In the genomic region with DNA sequence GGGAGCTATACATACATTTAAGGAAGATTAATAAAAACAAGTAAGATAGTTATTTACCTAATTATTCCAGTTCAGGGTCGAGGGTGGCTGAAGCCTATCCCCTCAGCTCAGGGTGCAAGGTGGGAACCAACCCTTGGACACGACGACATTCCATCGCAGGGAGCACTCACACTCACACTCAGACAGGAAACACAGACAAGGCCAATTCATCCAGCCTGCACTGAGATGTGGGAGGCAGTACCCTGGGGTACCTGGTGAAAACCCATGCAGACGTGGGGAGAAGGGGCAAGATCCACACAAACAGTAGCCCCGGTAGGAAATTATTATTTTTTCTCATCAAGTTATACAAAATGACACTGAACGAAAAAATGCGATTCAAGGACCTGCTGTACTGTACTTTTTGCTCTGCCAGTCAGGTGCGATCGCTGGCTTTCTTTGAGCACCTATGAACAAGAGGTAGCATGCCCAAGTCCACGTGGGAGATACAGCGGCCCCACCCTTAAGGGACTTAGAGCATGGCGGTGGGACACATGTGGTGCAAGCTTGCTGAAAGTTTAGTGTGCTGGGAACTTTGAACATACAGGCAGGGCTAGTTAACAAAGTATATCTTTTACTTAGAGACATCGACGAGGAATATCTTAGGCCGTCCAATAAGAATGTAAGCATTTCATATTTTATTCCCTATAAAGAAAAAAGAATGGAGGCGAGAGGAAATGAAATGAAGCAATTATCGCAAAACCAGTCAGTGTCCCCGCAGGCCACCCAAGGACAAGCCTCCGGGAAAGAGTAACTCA, we compare ENCODE assay signal across 8 cellular contexts. TPM values are rescaled to one million over a fixed set of nuclear protein-coding genes. Genes with fewer than 3 reads are reported as not detected.
DNase-seq lines count a peak whose midpoint lies in the region; ATAC-seq and TF ChIP-seq lines count a peak whose summit lies in the region.

No MANE protein-coding gene starts in this region.

- H3K36me3 ChIP-seq in DOHH2 (ENCODE audit: control insufficient read depth, low read length), result peaks cover 53% of the 10 kb centered on the region
- peaks cover 24% of the 10 kb centered on the region for H3K36me3 ChIP-seq in HUES6 (ENCODE audit: control insufficient read depth, insufficient read depth, low read length)
- H3K36me3 ChIP-seq in RWPE2 (ENCODE audit: low read depth), result peaks cover 25% of the 10 kb centered on the region
- peaks cover 0 to 18% of the 10 kb centered on the region in 2 donors for H3K36me3 ChIP-seq in ascending aorta

- peaks cover 79% of the 10 kb centered on the region for H3K79me2 ChIP-seq in DOHH2 (ENCODE audit: control insufficient read depth, low read length)

- TF ChIP-seq CTCF in DOHH2 (IDR thresholded peaks at IDR 0.05; ENCODE audit: low read depth, low read length, poor library complexity, severe bottlenecking) (no peak), RWPE2 (IDR thresholded peaks at IDR 0.05; ENCODE audit: poor library complexity, severe bottlenecking) (no peak), ascending aorta (IDR thresholded peaks at IDR 0.05) (no peak)

- H3K27ac Mint-ChIP-seq in immature natural killer cell, result peak overlapping the region; percentile 87 to 96 (median 95)

- H3K4me3 ChIP-seq in DOHH2 (ENCODE audit: low read length) (peak overlapping the region; percentile 82), HUES6 (ENCODE audit: low read depth, low read length) (peak overlapping the region; percentile 84), RWPE2 (ENCODE audit: severe bottlenecking) (peak overlapping the region; percentile 46), ascending aorta (peak overlapping the region; percentile 82 to 97)

- peaks cover 6% of the 10 kb centered on the region for H3F3A ChIP-seq in DOHH2 (ENCODE audit: control insufficient read depth, insufficient read depth)

- peak overlapping the region; percentile 87 for H3K9ac ChIP-seq in HUES6 (ENCODE audit: low read length)

- no peaks in the 10 kb centered on the region for H4K20me1 ChIP-seq in DOHH2 (ENCODE audit: control insufficient read depth, insufficient read depth, low read depth, low read length)

- H3K9me3 Mint-ChIP-seq in immature natural killer cell, result no peaks in the 10 kb centered on the region

- intact Hi-C loops in ascending aorta (cut with DNase I), result loop anchor here (5.0 to 10.0 kb wide), 5 partner anchors 271 to 1848 kb away; a partner anchor contains a TSS

- peak overlapping the region; percentile 87 to 97 (median 91) for H3K4me3 Mint-ChIP-seq in immature natural killer cell

- peak overlapping the region; percentile 93 for H3K27ac ChIP-seq in DOHH2 (ENCODE audit: low read depth, low read length)
- peak overlapping the region; percentile 74 for H3K27ac ChIP-seq in HUES6 (ENCODE audit: low read depth, low read length)
- peak overlapping the region; percentile 83 for H3K27ac ChIP-seq in RWPE2 (ENCODE audit: poor library complexity, severe bottlenecking)
- H3K27ac ChIP-seq in ascending aorta, result peak overlapping the region; percentile 96 to 99

- peaks cover 28% of the 10 kb centered on the region for H3K4me1 ChIP-seq in DOHH2 (ENCODE audit: control insufficient read depth, low read length)
- H3K4me1 ChIP-seq in HUES6 (ENCODE audit: control insufficient read depth, insufficient read depth, low read length), result peaks cover 25% of the 10 kb centered on the region
- H3K4me1 ChIP-seq in RWPE2 (ENCODE audit: insufficient read depth, poor library complexity, severe bottlenecking), result peaks cover 12% of the 10 kb centered on the region
- peaks cover 0 to 14% of the 10 kb centered on the region in 2 donors for H3K4me1 ChIP-seq in ascending aorta

- H3K9me2 ChIP-seq in DOHH2 (replicated peaks; ENCODE audit: control insufficient read depth, low read length), result no peaks in the 10 kb centered on the region

- H3K36me3 Mint-ChIP-seq in immature natural killer cell, result peaks cover 9 to 21% (median 18%) of the 10 kb centered on the region in 3 donors

- peak overlapping the region; percentile 87 for H3K4me2 ChIP-seq in DOHH2 (ENCODE audit: low read length)

- ATAC-seq in RWPE2 (ENCODE audit: low read depth) (peak; percentile 32), HG02938 (IDR thresholded peaks at IDR 0.05; ENCODE audit: unreplicated experiment) (no peak)

- DNase-seq in RWPE2 (ENCODE audit: low spot score) (peak; percentile 85), ascending aorta (ENCODE audit: low spot score in 2 of 2) (no peak), immature natural killer cell (peak in 1 of 3 donors; percentile 1), A172 (ENCODE audit: low spot score) (no peak)
- peak; percentile 23 for DNase-seq in stimulated activated CD4-positive, alpha-beta T cell treated with anti-CD3 and anti-CD28 coated beads, Interleukin-1b, Interleukin-23, amount 100 ng/mL, for 4 hours (ENCODE audit: low read depth in 2 of 2)

- H3K27me3 Mint-ChIP-seq in immature natural killer cell (ENCODE audit: low read depth in 3 of 3), result peaks cover 2 to 5% (median 2%) of the 10 kb centered on the region in 3 donors

- H3K9me3 ChIP-seq in DOHH2 (ENCODE audit: control insufficient read depth, insufficient read depth, low read length), result peaks cover 20% of the 10 kb centered on the region
- peaks cover 13% of the 10 kb centered on the region for H3K9me3 ChIP-seq in HUES6 (ENCODE audit: control insufficient read depth, insufficient read depth, low read depth, low read length)
- H3K9me3 ChIP-seq in RWPE2 (ENCODE audit: severe bottlenecking), result peaks cover 2% of the 10 kb centered on the region
- no peaks in the 10 kb centered on the region for H3K9me3 ChIP-seq in ascending aorta

- H3K4me1 Mint-ChIP-seq in immature natural killer cell, result peaks cover 27 to 43% of the 10 kb centered on the region in 2 donors

- H3K27me3 ChIP-seq in DOHH2 (ENCODE audit: control insufficient read depth, low read length) (no peaks in the 10 kb centered on the region), HUES6 (ENCODE audit: control insufficient read depth, insufficient read depth, low read length) (no peaks in the 10 kb centered on the region), RWPE2 (ENCODE audit: insufficient read depth, poor library complexity, severe bottlenecking) (no peaks in the 10 kb centered on the region), ascending aorta (no peaks in the 10 kb centered on the region)

RNA-seq across cellular contexts. Expression of a gene that starts 0.6 kb away (rescaled TPM):
- total RNA-seq in ascending aorta, result 6.7 TPM
- polyA plus RNA-seq in immature natural killer cell, result 10 to 100 TPM; 11.0 to 21.2 (median 11.3) TPM
- 52.6 and 79.1 TPM in 2 replicates for total RNA-seq in A172 (2014; rRNA removed; shearing (Covaris generic))

RNA-seq across cellular contexts. Expression of a gene that starts 0.9 kb away (rescaled TPM):
- total RNA-seq in ascending aorta, result 22.6 TPM
- 10 to 100 TPM; 12.7 to 17.8 (median 16.4) TPM for polyA plus RNA-seq in immature natural killer cell
- total RNA-seq in A172 (2014; rRNA removed; shearing (Covaris generic)), result 27.8 and 35.5 TPM in 2 replicates

Comparison
In these comparisons a context has a peak if more than half of its experiments do, and no peak if none do; other contexts are left out.
1. DNase-seq: peak in RWPE2 (single experiment) and stimulated activated CD4-positive, alpha-beta T cell treated with anti-CD3 and anti-CD28 coated beads, Interleukin-1b, Interleukin-23, amount 100 ng/mL, for 4 hours (2 of 2); none in ascending aorta (0 of 2) and A172 (single experiment).
2. Peak in every context shown above with its lines, with median percentiles within 50 percentile points of each other: H3K27ac ChIP-seq and H3K4me3 ChIP-seq.